ENCODE assay signal across 19 cellular contexts in genomic region chr21:45267390-45267760, GRCh38. TPM values are rescaled to one million over a fixed set of nuclear protein-coding genes. Genes with fewer than 3 reads are reported as not detected.
DNase-seq lines count a peak whose midpoint lies in the region; ATAC-seq and TF ChIP-seq lines count a peak whose summit lies in the region.
"Had no signal": no experiment of that assay in that cellular context is flagged by ENCODE, and none has a peak within 500 bp of the region (broad histone marks: within the 10 kb centered on the region; RNA-seq: fewer than 3 reads in every experiment).

No MANE protein-coding gene starts in this region.

- H3K36me3 ChIP-seq in CD8-positive, alpha-beta T cell (ENCODE audit: insufficient read depth, low read length): peaks cover 34% of the 10 kb centered on the region
- no peaks in the 10 kb centered on the region for H3K36me3 ChIP-seq in ovary
- peaks cover 13% of the 10 kb centered on the region for H3K36me3 ChIP-seq in mammary epithelial cell (ENCODE audit: insufficient read depth, low read length)

- H3K4me1 ChIP-seq in CD8-positive, alpha-beta T cell (ENCODE audit: insufficient read depth, low read length): peaks cover 18% of the 10 kb centered on the region
- H3K4me1 ChIP-seq in ovary (ENCODE audit: insufficient read depth): no peaks in the 10 kb centered on the region
- no peaks in the 10 kb centered on the region for H3K4me1 ChIP-seq in mammary epithelial cell (ENCODE audit: insufficient read depth, low read length)
- H3K4me1 ChIP-seq: ascending aorta, prostate gland had no signal

- intact Hi-C loops in CD8-positive, alpha-beta T cell (cut with DNase I, micrococcal nuclease): no loop called here
- intact Hi-C loops in ovary (cut with DNase I) (loop anchor here in 1 of 4 donors (10.0 kb wide), 1 partner anchor 933 kb away; the partner anchor contains the start of gene CFAP410), mammary epithelial cell (cut with micrococcal nuclease) (no loop called here)

- H4K20me1 ChIP-seq in mammary epithelial cell (ENCODE audit: insufficient read depth, low read length): peaks cover 2% of the 10 kb centered on the region

- no peak overlapping the region for H2AFZ ChIP-seq in mammary epithelial cell (ENCODE audit: low read depth, low read length)
- H2AFZ ChIP-seq: hepatocyte, PC-9 had no signal

- H3K27ac ChIP-seq in CD8-positive, alpha-beta T cell (ENCODE audit: low read depth, low read length): no peak overlapping the region
- H3K27ac ChIP-seq in ovary (no peak overlapping the region), mammary epithelial cell (ENCODE audit: insufficient read depth, low read depth, low read length) (no peak overlapping the region)
- H3K27ac ChIP-seq: ascending aorta, hepatocyte, PC-9, prostate gland, SK-N-MC had no signal

- H3K27me3 ChIP-seq in CD8-positive, alpha-beta T cell (ENCODE audit: insufficient read depth, low read length): no peaks in the 10 kb centered on the region
- H3K27me3 ChIP-seq in ovary (no peaks in the 10 kb centered on the region), mammary epithelial cell (ENCODE audit: insufficient read depth, low read length) (no peaks in the 10 kb centered on the region)
- H3K27me3 ChIP-seq: ascending aorta, hepatocyte had no signal

- no peaks in the 10 kb centered on the region for H3K9me3 Mint-ChIP-seq in T-helper 2 cell treated with Interferon-gamma antibody and Interleukin-4, amounts not matched to agents 5 μg/mL and 100 μg/mL, for 36 hours
- H3K9me3 Mint-ChIP-seq in CD8-positive, alpha-beta T cell: no peaks in the 10 kb centered on the region
- H3K9me3 Mint-ChIP-seq in activated naive CD8-positive, alpha-beta T cell treated with anti-CD3 and anti-CD28 coated beads, Interleukin-2, amount 50 U/mL, for 24 hours: no peaks in the 10 kb centered on the region

- H3K79me2 ChIP-seq in mammary epithelial cell (ENCODE audit: insufficient read depth, low read length): peaks cover 4% of the 10 kb centered on the region

- H3K4me2 ChIP-seq in mammary epithelial cell (ENCODE audit: insufficient read depth, low read depth, low read length): no peak overlapping the region
- H3K4me2 ChIP-seq: hepatocyte, PC-9 had no signal

- TF ChIP-seq EP300 in ovary (IDR thresholded peaks at IDR 0.05): no peak

- in situ Hi-C loops in mammary epithelial cell (cut with MboI; ENCODE audit: low sequenced_read_pairs in 2 of 2): no loop called here

- no peak overlapping the region for H3K9ac ChIP-seq in mammary epithelial cell (ENCODE audit: insufficient read depth, low read length)

- peaks cover 28% of the 10 kb centered on the region for H3K36me3 Mint-ChIP-seq in T-helper 2 cell treated with Interferon-gamma antibody and Interleukin-4, amounts not matched to agents 5 μg/mL and 100 μg/mL, for 36 hours (ENCODE audit: low read depth)
- peaks cover 46% of the 10 kb centered on the region for H3K36me3 Mint-ChIP-seq in CD8-positive, alpha-beta T cell
- H3K36me3 Mint-ChIP-seq in activated naive CD8-positive, alpha-beta T cell treated with anti-CD3 and anti-CD28 coated beads, Interleukin-2, amount 50 U/mL, for 24 hours (ENCODE audit: low read depth): peaks cover 22% of the 10 kb centered on the region

- TF ChIP-seq POLR2A in ovary (IDR thresholded peaks at IDR 0.05): no peak

- peaks cover 14% of the 10 kb centered on the region for H3K4me1 Mint-ChIP-seq in T-helper 2 cell treated with Interferon-gamma antibody and Interleukin-4, amounts not matched to agents 5 μg/mL and 100 μg/mL, for 36 hours (ENCODE audit: low read depth)
- H3K4me1 Mint-ChIP-seq in CD8-positive, alpha-beta T cell (ENCODE audit: low read depth): peaks cover 16% of the 10 kb centered on the region
- H3K4me1 Mint-ChIP-seq in activated naive CD8-positive, alpha-beta T cell treated with anti-CD3 and anti-CD28 coated beads, Interleukin-2, amount 50 U/mL, for 24 hours: peaks cover 17% of the 10 kb centered on the region
- H3K4me1 Mint-ChIP-seq: CD14-positive monocyte, memory B cell had no signal

- no peak for ATAC-seq in CD8-positive, alpha-beta T cell
- ATAC-seq in activated naive CD8-positive, alpha-beta T cell treated with anti-CD3 and anti-CD28 coated beads, Interleukin-2, amount 50 U/mL, for 24 hours: no peak

- TF ChIP-seq CTCF in CD8-positive, alpha-beta T cell (IDR thresholded peaks at IDR 0.05): no peak
- TF ChIP-seq CTCF in ovary (IDR thresholded peaks at IDR 0.05) (no peak), mammary epithelial cell (conservative IDR thresholded peaks at IDR 0.05 in 1 of 2, IDR thresholded peaks at IDR 0.05 in 1 of 2; ENCODE audit: extremely low read depth in 1 of 2, insufficient read depth in 1 of 2, low read depth in 1 of 2, low read length in 2 of 2) (no peak)

- no peak overlapping the region for H3K4me3 ChIP-seq in CD8-positive, alpha-beta T cell (ENCODE audit: low read depth, low read length)
- no peak overlapping the region for H3K4me3 ChIP-seq in ovary
- H3K4me3 ChIP-seq in mammary epithelial cell (replicated peaks in 1 of 3; ENCODE audit: insufficient read depth in 1 of 3, low read depth in 2 of 3, low read length in 3 of 3): no peak overlapping the region
- H3K4me3 ChIP-seq: ascending aorta, hepatocyte, PC-9, prostate gland, SK-N-MC had no signal

- 92 to 93% (median 93%) methylated on average over 16 of the region's 16 CpGs for WGBS in ovary, 3 donors
- 91% methylated on average over 15 of the region's 16 CpGs for WGBS in mammary epithelial cell (ENCODE audit: low coverage, missing lambda C conversion rate)

- CTCF ChIA-PET in CD8-positive, alpha-beta T cell (lab: Charles Lee): no interaction called here
- CTCF ChIA-PET in mammary epithelial cell (lab: Charles Lee; ENCODE audit: low non-redundant PET): no interaction called here

- no TSS peak for BruUV-seq in mammary epithelial cell (replicated peaks; lab: Mats Ljungman, UMichigan)

- dilution Hi-C loops in mammary epithelial cell (cut with HindIII; ENCODE audit: low sequenced_read_pairs): no loop called here

- POLR2A ChIA-PET in CD8-positive, alpha-beta T cell (lab: Charles Lee): no interaction called here

- peak overlapping the region; percentile 75 for H3K27ac Mint-ChIP-seq in T-helper 2 cell treated with Interferon-gamma antibody and Interleukin-4, amounts not matched to agents 5 μg/mL and 100 μg/mL, for 36 hours
- H3K27ac Mint-ChIP-seq in CD8-positive, alpha-beta T cell: peak overlapping the region; percentile 90
- H3K27ac Mint-ChIP-seq in activated naive CD8-positive, alpha-beta T cell treated with anti-CD3 and anti-CD28 coated beads, Interleukin-2, amount 50 U/mL, for 24 hours: no peak overlapping the region
- H3K27ac Mint-ChIP-seq: memory B cell had no signal

- H3K27me3 Mint-ChIP-seq in T-helper 2 cell treated with Interferon-gamma antibody and Interleukin-4, amounts not matched to agents 5 μg/mL and 100 μg/mL, for 36 hours (ENCODE audit: low read depth): no peaks in the 10 kb centered on the region
- no peaks in the 10 kb centered on the region for H3K27me3 Mint-ChIP-seq in CD8-positive, alpha-beta T cell (ENCODE audit: low read depth)
- no peaks in the 10 kb centered on the region for H3K27me3 Mint-ChIP-seq in activated naive CD8-positive, alpha-beta T cell treated with anti-CD3 and anti-CD28 coated beads, Interleukin-2, amount 50 U/mL, for 24 hours
- H3K27me3 Mint-ChIP-seq: memory B cell; naive thymus-derived CD8-positive, alpha-beta T cell had no signal

- no peak for DNase-seq in T-helper 2 cell treated with Interferon-gamma antibody and Interleukin-4, amounts not matched to agents 5 μg/mL and 100 μg/mL, for 36 hours (ENCODE audit: low spot score)
- no peak for DNase-seq in T-helper 2 cell
- DNase-seq in CD8-positive, alpha-beta T cell: peak in 1 of 7 experiments; percentile 31
- peak; percentile 0 for DNase-seq in activated naive CD8-positive, alpha-beta T cell treated with anti-CD3 and anti-CD28 coated beads, Interleukin-2, amount 50 U/mL, for 24 hours
- peak in 3 of 5 donors; percentile 6 to 17 (median 13) for DNase-seq in ovary
- DNase-seq in NK-92 (lab: John Stamatoyannopoulos, UW; ENCODE audit: unreplicated experiment): no peak
- no peak for DNase-seq in mammary epithelial cell
- DNase-seq in NCI-H2196 treated with DMSO at 0.1 percent for 48 hours (lab: John Stamatoyannopoulos, UW; ENCODE audit: unreplicated experiment): no peak
- DNase-seq: islet precursor cell, NCI-H1105 treated with DMSO at 0.1 percent for 48 hours, NCI-H82, PC-9 had no signal

- H3K9me3 ChIP-seq in CD8-positive, alpha-beta T cell (ENCODE audit: low read length): no peaks in the 10 kb centered on the region
- peaks cover 0 to 2% of the 10 kb centered on the region in 2 donors for H3K9me3 ChIP-seq in ovary
- no peaks in the 10 kb centered on the region for H3K9me3 ChIP-seq in mammary epithelial cell (replicated peaks; ENCODE audit: insufficient read depth, low read length)
- H3K9me3 ChIP-seq: prostate gland had no signal

- H3K4me3 Mint-ChIP-seq in T-helper 2 cell treated with Interferon-gamma antibody and Interleukin-4, amounts not matched to agents 5 μg/mL and 100 μg/mL, for 36 hours: no peak overlapping the region
- no peak overlapping the region for H3K4me3 Mint-ChIP-seq in CD8-positive, alpha-beta T cell
- H3K4me3 Mint-ChIP-seq in activated naive CD8-positive, alpha-beta T cell treated with anti-CD3 and anti-CD28 coated beads, Interleukin-2, amount 50 U/mL, for 24 hours: no peak overlapping the region
- H3K4me3 Mint-ChIP-seq: CD14-positive monocyte, memory B cell had no signal

RNA-seq across cellular contexts. Expression of gene POFUT2, which starts 20.3 kb away (rescaled TPM):
- total RNA-seq in CD8-positive, alpha-beta T cell: 10 to 100 TPM; 54.7 to 56.7 TPM
- 10 to 100 TPM; 26.2 to 48.2 (median 40.1) TPM for total RNA-seq in ovary
- polyA plus RNA-seq in ovary: 10 to 100 TPM; 25.7 to 52.9 TPM
- total RNA-seq in mammary epithelial cell: 10 to 100 TPM; 19.3 to 25.0 TPM
- polyA plus RNA-seq in mammary epithelial cell: 14.1 TPM
- 9.7 TPM for polyA minus RNA-seq in mammary epithelial cell

Comparison
In these comparisons a context has a peak if more than half of its experiments do, and no peak if none do; other contexts are left out.
1. DNase-seq: peak in activated naive CD8-positive, alpha-beta T cell treated with anti-CD3 and anti-CD28 coated beads, Interleukin-2, amount 50 U/mL, for 24 hours (single experiment) and ovary (3 of 5); none in T-helper 2 cell treated with Interferon-gamma antibody and Interleukin-4, amounts not matched to agents 5 μg/mL and 100 μg/mL, for 36 hours (single experiment), T-helper 2 cell (0 of 5), NK-92 (single experiment), mammary epithelial cell (single experiment) and NCI-H2196 treated with DMSO at 0.1 percent for 48 hours (single experiment).